ENCODE assay signal across 18 cellular contexts in the genomic region with DNA sequence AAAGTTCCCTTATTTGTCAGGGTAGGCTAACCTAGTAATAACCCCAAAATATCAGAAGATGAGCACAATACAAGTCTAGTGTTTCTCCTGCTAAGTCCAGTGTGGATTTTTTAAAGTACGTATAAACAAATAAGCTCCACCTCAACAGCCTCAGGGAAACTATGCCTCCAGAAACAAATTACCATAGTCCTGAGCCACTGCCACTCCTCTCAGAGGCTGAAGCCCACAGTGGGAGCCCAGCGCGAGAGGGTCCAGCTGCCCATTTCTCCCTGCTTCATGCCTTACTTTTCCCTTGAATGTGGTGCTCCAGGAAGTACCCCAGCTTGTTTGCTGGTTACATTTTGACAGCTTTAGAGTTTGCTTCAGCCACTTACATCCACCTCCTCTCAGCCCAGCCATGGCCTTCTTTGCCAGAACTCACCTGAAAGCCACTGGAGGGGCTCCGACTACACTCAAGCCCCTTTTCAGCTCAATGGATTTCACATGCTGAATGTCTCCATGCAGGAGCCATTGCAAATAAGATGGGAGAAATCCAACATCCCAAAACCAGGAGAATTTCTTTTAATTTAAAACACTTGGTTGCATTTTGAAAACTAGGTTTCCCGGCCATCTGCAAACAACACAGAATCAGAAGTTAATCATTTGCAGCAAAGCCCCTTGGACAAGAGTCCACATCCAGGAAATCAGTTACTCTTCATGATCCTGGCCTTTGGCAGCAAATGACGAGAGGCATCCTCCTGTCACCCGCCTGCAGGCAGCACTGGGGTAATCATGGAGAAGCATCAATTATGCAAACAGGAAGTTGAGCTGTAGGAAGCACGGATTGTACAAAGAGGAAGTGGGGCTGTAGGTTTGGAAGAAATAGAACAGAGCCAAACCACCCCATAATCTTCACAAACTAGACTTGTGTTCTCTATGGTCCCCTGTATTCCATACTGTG.
A peak's percentile ranks its signal among the peaks of the same experiment; 100 is the strongest.
DNase-seq lines count a peak whose midpoint lies in the region; ATAC-seq and TF ChIP-seq lines count a peak whose summit lies in the region.
"Had no signal": no experiment of that assay in that cellular context is flagged by ENCODE, and none has a peak within 500 bp of the region (broad histone marks: within the 10 kb centered on the region; RNA-seq: fewer than 3 reads in every experiment).

No MANE protein-coding gene starts in this region.

- TF ChIP-seq CTCF in epithelial cell of proximal tubule (conservative IDR thresholded peaks at IDR 0.05; ENCODE audit: low read depth, low read length) (no peak), progenitor cell of endocrine pancreas (IDR thresholded peaks at IDR 0.05; ENCODE audit: unreplicated experiment) (no peak)

- H3K9me3 Mint-ChIP-seq in progenitor cell of endocrine pancreas (ENCODE audit: low read depth) (no peaks in the 10 kb centered on the region), immature natural killer cell (no peaks in the 10 kb centered on the region)
- H3K9me3 Mint-ChIP-seq: activated CD4-positive, alpha-beta memory T cell treated with anti-CD3 and anti-CD28 coated beads for 36 hours; activated naive CD4-positive, alpha-beta T cell treated with anti-CD3 and anti-CD28 coated beads for 36 hours; WTC11 had no signal

- H3K27ac Mint-ChIP-seq in progenitor cell of endocrine pancreas (peak overlapping the region; percentile 19), immature natural killer cell (no peak overlapping the region)
- H3K27ac Mint-ChIP-seq: activated CD4-positive, alpha-beta memory T cell treated with anti-CD3 and anti-CD28 coated beads for 36 hours; activated naive CD4-positive, alpha-beta T cell treated with anti-CD3 and anti-CD28 coated beads for 36 hours; WTC11 had no signal

- DNase-seq in NCI-H748 (lab: John Stamatoyannopoulos, UW; ENCODE audit: unreplicated experiment), result peak; percentile 5
- no peak for DNase-seq in NCI-H748 treated with DMSO at 0.1 percent for 48 hours (lab: John Stamatoyannopoulos, UW)
- DNase-seq in NOMO-1 treated with dmso at 0.1 percent for 144 hours (lab: John Stamatoyannopoulos, UW; ENCODE audit: unreplicated experiment), result peak; percentile 19
- DNase-seq in epithelial cell of proximal tubule (ENCODE audit: low read depth), result peak; percentile 7
- no peak for DNase-seq in progenitor cell of endocrine pancreas (ENCODE audit: low spot score, unreplicated experiment)
- DNase-seq in immature natural killer cell, result no peak
- DNase-seq: 8988T; activated CD4-positive, alpha-beta memory T cell treated with anti-CD3 and anti-CD28 coated beads for 36 hours; activated naive CD4-positive, alpha-beta T cell treated with anti-CD3 and anti-CD28 coated beads for 36 hours; activated T-cell treated with anti-CD3 and anti-CD28 coated beads, Interleukin-2, amount 50 U/mL, for 1 hour; aorta; effector CD8-positive, alpha-beta T cell; heart right ventricle; NCI-H1092 treated with DMSO at 0.1 percent for 48 hours; NCI-H774 had no signal

- no peaks in the 10 kb centered on the region for H3K36me3 Mint-ChIP-seq in progenitor cell of endocrine pancreas (ENCODE audit: insufficient read depth)
- H3K36me3 Mint-ChIP-seq in immature natural killer cell, result no peaks in the 10 kb centered on the region
- H3K36me3 Mint-ChIP-seq: activated CD4-positive, alpha-beta memory T cell treated with anti-CD3 and anti-CD28 coated beads for 36 hours; WTC11 had no signal

- H3K27me3 Mint-ChIP-seq in progenitor cell of endocrine pancreas, result no peaks in the 10 kb centered on the region
- H3K27me3 Mint-ChIP-seq in immature natural killer cell (ENCODE audit: low read depth in 3 of 3), result peaks cover 0 to 3% (median 2%) of the 10 kb centered on the region in 3 donors

- peaks cover 11% of the 10 kb centered on the region for H3K4me1 Mint-ChIP-seq in progenitor cell of endocrine pancreas (ENCODE audit: low read depth)
- no peaks in the 10 kb centered on the region for H3K4me1 Mint-ChIP-seq in immature natural killer cell
- H3K4me1 Mint-ChIP-seq: WTC11 had no signal

- ATAC-seq in GM19328 (IDR thresholded peaks at IDR 0.05; ENCODE audit: unreplicated experiment) (no peak), GM19455 (IDR thresholded peaks at IDR 0.05; ENCODE audit: unreplicated experiment) (no peak)
- ATAC-seq: WTC11 had no signal

- H3K4me3 ChIP-seq in epithelial cell of proximal tubule (ENCODE audit: low read depth, low read length), result no peak overlapping the region
- H3K4me3 ChIP-seq: heart right ventricle had no signal

- H3K4me3 Mint-ChIP-seq in progenitor cell of endocrine pancreas (ENCODE audit: low read depth), result no peak overlapping the region
- H3K4me3 Mint-ChIP-seq in immature natural killer cell, result no peak overlapping the region
- H3K4me3 Mint-ChIP-seq: activated CD4-positive, alpha-beta memory T cell treated with anti-CD3 and anti-CD28 coated beads for 36 hours; activated naive CD4-positive, alpha-beta T cell treated with anti-CD3 and anti-CD28 coated beads for 36 hours; WTC11 had no signal

Comparison
In these comparisons a context has a peak if more than half of its experiments do, and no peak if none do; other contexts are left out.
1. DNase-seq: peak in NCI-H748 (single experiment), NOMO-1 treated with dmso at 0.1 percent for 144 hours (single experiment) and epithelial cell of proximal tubule (single experiment); none in NCI-H748 treated with DMSO at 0.1 percent for 48 hours (single experiment), progenitor cell of endocrine pancreas (single experiment) and immature natural killer cell (0 of 3).